8 cellular contexts compared by ENCODE assay signal in genomic region chr11:9461068-9461759, GRCh38. TPM values are rescaled to one million over a fixed set of nuclear protein-coding genes. Genes with fewer than 3 reads are reported as not detected.
DNase-seq lines count a peak whose midpoint lies in the region; ATAC-seq, FAIRE-seq and TF ChIP-seq lines count a peak whose summit lies in the region.

No MANE protein-coding gene starts in this region.

- H3K79me2 ChIP-seq in Loucy (ENCODE audit: insufficient read depth, low read length) = peaks cover 46% of the 10 kb centered on the region

- H4K20me1 ChIP-seq in Loucy (ENCODE audit: insufficient read depth, low read length, poor library complexity, severe bottlenecking) = no peaks in the 10 kb centered on the region

- TF ChIP-seq POLR2A in H54 (IDR thresholded peaks at IDR 0.05; ENCODE audit: low read depth, low read length) = peak; percentile 55
- peak; percentile 97 to 99 for TF ChIP-seq POLR2A in gastroesophageal sphincter (IDR thresholded peaks at IDR 0.05)

- H3K27ac Mint-ChIP-seq in activated naive CD4-positive, alpha-beta T cell treated with anti-CD3 and anti-CD28 coated beads, Interleukin-2, amount 10 ng/mL, durations not matched to agents 7 days and 5 days = peak overlapping the region; percentile 97

- DNase-seq in G401 (ENCODE audit: low spot score) (peak; percentile 86), H54 (ENCODE audit: insufficient read length, low spot score) (peak; percentile 75), SHP77 treated with DMSO at 0.1 percent for 48 hours (lab: John Stamatoyannopoulos, UW) (peak; percentile 39), superior temporal gyrus (ENCODE audit: extremely low spot score) (peak; percentile 87)
- DNase-seq in activated naive CD4-positive, alpha-beta T cell treated with anti-CD3 and anti-CD28 coated beads, Interleukin-2, amount 10 ng/mL, durations not matched to agents 7 days and 5 days = peak; percentile 85

- no peaks in the 10 kb centered on the region for H3K9me2 ChIP-seq in Loucy (replicated peaks; ENCODE audit: low read depth, low read length)

- H3K27me3 ChIP-seq in Loucy (ENCODE audit: insufficient read depth, low read length, poor library complexity, severe bottlenecking) (peaks cover 5% of the 10 kb centered on the region), gastroesophageal sphincter (no peaks in the 10 kb centered on the region), neutrophil (no peaks in the 10 kb centered on the region)

- H3K36me3 Mint-ChIP-seq in activated naive CD4-positive, alpha-beta T cell treated with anti-CD3 and anti-CD28 coated beads, Interleukin-2, amount 10 ng/mL, durations not matched to agents 7 days and 5 days = peaks cover 21% of the 10 kb centered on the region

- H3K9me3 Mint-ChIP-seq in activated naive CD4-positive, alpha-beta T cell treated with anti-CD3 and anti-CD28 coated beads, Interleukin-2, amount 10 ng/mL, durations not matched to agents 7 days and 5 days = no peaks in the 10 kb centered on the region

- H3K36me3 ChIP-seq in Loucy (ENCODE audit: insufficient read depth, low read length) = no peaks in the 10 kb centered on the region
- H3K36me3 ChIP-seq in gastroesophageal sphincter = no peaks in the 10 kb centered on the region
- peaks cover under 1% of the 10 kb centered on the region for H3K36me3 ChIP-seq in neutrophil

- TF ChIP-seq EP300 in gastroesophageal sphincter (IDR thresholded peaks at IDR 0.05) = no peak

- H3K27ac ChIP-seq in gastroesophageal sphincter (peak overlapping the region; percentile 75 to 100 (median 94)), neutrophil (peak overlapping the region; percentile 95)

- no peaks in the 10 kb centered on the region for H3F3A ChIP-seq in Loucy (ENCODE audit: low read depth)

- 0% methylated on average over 3 to 8 of the region's 57 CpGs for WGBS in gastroesophageal sphincter (ENCODE audit: low coverage in 1 of 2), 2 donors

- H3K4me1 ChIP-seq in Loucy (ENCODE audit: insufficient read depth, low read length, poor library complexity, severe bottlenecking) = peaks cover 24% of the 10 kb centered on the region
- H3K4me1 ChIP-seq in gastroesophageal sphincter = peaks cover 0 to 32% (median 6%) of the 10 kb centered on the region in 3 donors
- peaks cover 26 to 30% of the 10 kb centered on the region in 2 experiments for H3K4me1 ChIP-seq in neutrophil (ENCODE audit: control insufficient read depth in 1 of 2, insufficient read depth in 1 of 2, low read depth in 1 of 2, low read length in 1 of 2)

- peak; percentile 79 for ATAC-seq in gastroesophageal sphincter

- peak overlapping the region; percentile 48; the same call in 1 of the 2 replicates for H2AFZ ChIP-seq in Loucy (ENCODE audit: low read length)

- in situ Hi-C loops in G401 (cut with HindIII; ENCODE audit: low sequenced_read_pairs) = no loop called here

- no peak for FAIRE-seq in H54 (lab: Jason Lieb, UNC)

- H3K4me2 ChIP-seq in Loucy (ENCODE audit: low read depth, low read length, poor library complexity, severe bottlenecking) = peak overlapping the region; percentile 81

- peaks cover 32% of the 10 kb centered on the region for H3K4me1 Mint-ChIP-seq in activated naive CD4-positive, alpha-beta T cell treated with anti-CD3 and anti-CD28 coated beads, Interleukin-2, amount 10 ng/mL, durations not matched to agents 7 days and 5 days

- H3K27me3 Mint-ChIP-seq in activated naive CD4-positive, alpha-beta T cell treated with anti-CD3 and anti-CD28 coated beads, Interleukin-2, amount 10 ng/mL, durations not matched to agents 7 days and 5 days = no peaks in the 10 kb centered on the region

- H3K9ac ChIP-seq in Loucy (ENCODE audit: low read depth, low read length, poor library complexity, severe bottlenecking) = peak overlapping the region; percentile 89

- peak overlapping the region; percentile 89 for H3K4me3 ChIP-seq in Loucy (ENCODE audit: low read length, poor library complexity, severe bottlenecking)
- H3K4me3 ChIP-seq in gastroesophageal sphincter = peak overlapping the region; percentile 41 to 76
- H3K4me3 ChIP-seq in neutrophil (ENCODE audit: low read depth in 1 of 2, low read length in 1 of 2) = peak overlapping the region; percentile 85 to 99

- H3K9me3 ChIP-seq in Loucy (ENCODE audit: insufficient read depth, low read depth, low read length) (no peaks in the 10 kb centered on the region), gastroesophageal sphincter (no peaks in the 10 kb centered on the region), neutrophil (no peaks in the 10 kb centered on the region)

- TF ChIP-seq CTCF in Loucy (conservative IDR thresholded peaks at IDR 0.05; ENCODE audit: low read length) (no peak), gastroesophageal sphincter (IDR thresholded peaks at IDR 0.05) (peak in 2 of 4 experiments; percentile 34 to 39), neutrophil (IDR thresholded peaks at IDR 0.05) (no peak)

- peak overlapping the region; percentile 93 for H3K4me3 Mint-ChIP-seq in activated naive CD4-positive, alpha-beta T cell treated with anti-CD3 and anti-CD28 coated beads, Interleukin-2, amount 10 ng/mL, durations not matched to agents 7 days and 5 days

- CTCF ChIA-PET in activated naive CD4-positive, alpha-beta T cell treated with anti-CD3 and anti-CD28 coated beads, Interleukin-2, amount 10 ng/mL, durations not matched to agents 7 days and 5 days (lab: Charles Lee) = interaction anchor here (0.6 to 1.3 kb wide), 4 partner anchors 17 to 547 kb away, joined by 3 to 5 read pairs (median 4); no protein-coding TSS in a partner anchor

RNA-seq across cellular contexts. Expression of gene ZNF143, which starts 0.4 kb away (rescaled TPM):
- 4.7 and 24.5 TPM in 2 replicates for total RNA-seq in G401 (2014; rRNA removed; shearing (Covaris generic))
- 10 to 100 TPM; 33.7 to 72.5 (median 52.5) TPM for total RNA-seq in gastroesophageal sphincter

Comparison
In these comparisons a context has a peak if more than half of its experiments do, and no peak if none do; other contexts are left out.
1. Peak in every context shown above with its lines: DNase-seq, ATAC-seq, H3K4me3 ChIP-seq and H3K27ac ChIP-seq.